ENCODE assay signal across 8 cellular contexts in the genomic region with DNA sequence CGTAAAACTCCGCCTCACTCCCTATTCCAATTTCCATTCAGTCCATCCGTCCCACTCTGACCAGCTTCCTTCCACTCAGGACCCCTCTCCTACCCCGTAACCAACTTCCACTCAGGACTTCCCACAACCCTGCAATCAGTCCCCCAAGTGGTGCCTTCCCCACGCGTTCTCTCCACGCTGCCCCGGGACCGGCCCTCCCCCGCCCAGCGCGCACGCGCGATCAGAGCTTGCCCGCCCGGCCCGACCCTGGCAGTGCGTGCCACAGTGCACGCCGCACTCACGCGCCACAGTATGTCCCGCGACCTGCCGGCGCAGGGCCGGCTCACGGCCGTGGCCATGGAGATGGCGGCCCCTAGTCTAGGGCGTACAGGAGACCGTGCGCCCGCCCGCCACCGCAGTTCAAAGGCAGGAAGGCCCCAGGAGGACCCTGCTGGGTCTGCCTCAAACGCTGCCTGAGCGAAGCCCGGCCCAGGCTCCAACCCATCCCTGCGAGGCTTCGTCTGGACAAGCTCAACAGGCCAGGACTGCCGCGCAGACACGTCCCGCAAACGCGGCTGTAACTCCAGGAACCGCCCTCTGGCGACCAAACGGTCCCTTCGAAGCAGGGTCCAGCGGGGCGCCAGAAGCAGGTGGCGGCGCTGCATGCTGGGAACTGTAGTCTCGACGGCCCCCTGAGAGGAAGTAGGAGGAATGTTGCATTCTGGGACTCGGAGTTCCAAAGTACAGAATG. TPM values are rescaled to one million over a fixed set of nuclear protein-coding genes. Genes with fewer than 3 reads are reported as not detected.
A peak's percentile ranks its signal among the peaks of the same experiment; 100 is the strongest.
DNase-seq lines count a peak whose midpoint lies in the region; ATAC-seq and TF ChIP-seq lines count a peak whose summit lies in the region.

Gene NDC1 (minus strand): TSS at position 373 of the 730 bp plus-strand sequence. CDS start 35 bp downstream, at position 338.

- no peak for TF ChIP-seq EP300 in SK-N-SH (IDR thresholded peaks at IDR 0.05; ENCODE audit: borderline replicate concordance in 1 of 2, low read depth in 1 of 2, low read length in 1 of 2)
- no peak for TF ChIP-seq EP300 in gastroesophageal sphincter (IDR thresholded peaks at IDR 0.05)
- TF ChIP-seq EP300 in suprapubic skin (IDR thresholded peaks at IDR 0.05): no peak

- TF ChIP-seq POLR2A in gastroesophageal sphincter (IDR thresholded peaks at IDR 0.05) (peak; percentile 28 to 47), suprapubic skin (IDR thresholded peaks at IDR 0.05) (peak in 1 of 2 donors; percentile 22)

- no peaks in the 10 kb centered on the region for H3K36me3 ChIP-seq in SK-N-SH (replicated peaks in 1 of 2; ENCODE audit: control insufficient read depth in 1 of 2, insufficient read depth in 2 of 2, low read length in 1 of 2)
- no peaks in the 10 kb centered on the region for H3K36me3 ChIP-seq in gastroesophageal sphincter
- no peaks in the 10 kb centered on the region for H3K36me3 ChIP-seq in suprapubic skin

- CTCF ChIA-PET in SK-N-SH (lab: Yijun Ruan, JAX): interaction anchor here (1.4 to 3.6 kb wide), 2 partner anchors 11 to 14 kb away, joined by 6 to 13 read pairs; no protein-coding TSS in a partner anchor

- no peak for TF ChIP-seq RAD21 in SK-N-SH (IDR thresholded peaks at IDR 0.05; ENCODE audit: low read length)

- H3K27ac ChIP-seq in SK-N-SH (ENCODE audit: low read depth in 2 of 2, low read length in 1 of 2) (peak within 1 kb of the TSS; percentile 90 to 99), gastroesophageal sphincter (peak within 1 kb of the TSS; percentile 71 to 98 (median 96)), suprapubic skin (peak within 1 kb of the TSS; percentile 98)

- H3K4me1 ChIP-seq in SK-N-SH (ENCODE audit: control insufficient read depth in 1 of 2, insufficient read depth in 2 of 2, low read depth in 1 of 2, low read length in 1 of 2) (peaks cover 3 to 12% of the 10 kb centered on the region in 2 experiments; a peak in 3 of 4 replicates), gastroesophageal sphincter (peaks cover 0 to 19% (median 6%) of the 10 kb centered on the region in 3 donors), suprapubic skin (peaks cover 13% of the 10 kb centered on the region)

- H3K4me3 ChIP-seq in SK-N-SH (ENCODE audit: low read depth in 2 of 2, low read length in 1 of 2) (peak within 1 kb of the TSS; percentile 63 to 95), gastroesophageal sphincter (peak within 1 kb of the TSS; percentile 75 to 91), suprapubic skin (peak within 1 kb of the TSS; percentile 86)

- peak within 1 kb of the TSS; percentile 93 for H3K9ac ChIP-seq in SK-N-SH

- DNase-seq in GM04504 (ENCODE audit: low read depth) (peak; percentile 89), NCI-H1048 (lab: John Stamatoyannopoulos, UW) (peak; percentile 81), SK-N-SH (peak; percentile 92), non-pigmented ciliary epithelial cell (ENCODE audit: low read depth) (peak; percentile 85), suprapubic skin (ENCODE audit: low spot score in 2 of 2) (peak; percentile 91 to 92)
- peak; percentile 89 for DNase-seq in activated naive CD4-positive, alpha-beta T cell treated with anti-CD3 and anti-CD28 coated beads, Interleukin-2, amount 50 U/mL, for 16 hours

- H3K9me3 ChIP-seq in SK-N-SH (no peaks in the 10 kb centered on the region), gastroesophageal sphincter (peaks cover 0 to 21% (median 0%) of the 10 kb centered on the region in 3 donors), suprapubic skin (no peaks in the 10 kb centered on the region)

- no peaks in the 10 kb centered on the region for H4K20me1 ChIP-seq in SK-N-SH (ENCODE audit: insufficient read depth)

- H3K9me2 ChIP-seq in SK-N-SH: no peaks in the 10 kb centered on the region

- ATAC-seq in HG02571 (IDR thresholded peaks at IDR 0.05; ENCODE audit: unreplicated experiment) (peak; percentile 85), gastroesophageal sphincter (peak; percentile 98)

- H3K4me2 ChIP-seq in SK-N-SH: peak within 1 kb of the TSS; percentile 87

- POLR2A ChIA-PET in SK-N-SH (lab: Yijun Ruan, JAX): no interaction called here

- H3F3A ChIP-seq in SK-N-SH (replicated peaks; ENCODE audit: insufficient read depth): peaks cover 17% of the 10 kb centered on the region

- H2AFZ ChIP-seq in SK-N-SH (ENCODE audit: low read depth): peak within 1 kb of the TSS; percentile 93

- H3K79me2 ChIP-seq in SK-N-SH (ENCODE audit: insufficient read depth): peaks cover 49% of the 10 kb centered on the region

- WGBS in SK-N-SH (ENCODE audit: low lambda C conversion rate): under 1% methylated on average over 26 of the region's 59 CpGs
- WGBS in gastroesophageal sphincter (ENCODE audit: low coverage in 1 of 2), 2 donors: 0 to 4% methylated on average over 4 to 5 of the region's 59 CpGs
- WGBS in suprapubic skin: under 1% methylated on average over 46 of the region's 59 CpGs

- H3K27me3 ChIP-seq in SK-N-SH (ENCODE audit: insufficient read depth) (no peaks in the 10 kb centered on the region), gastroesophageal sphincter (no peaks in the 10 kb centered on the region), suprapubic skin (no peaks in the 10 kb centered on the region)

- TF ChIP-seq CTCF in SK-N-SH (IDR thresholded peaks at IDR 0.05) (peak; percentile 25; the same call in 1 of the 2 replicates), gastroesophageal sphincter (IDR thresholded peaks at IDR 0.05) (peak in 2 of 4 experiments; percentile 32 to 46), suprapubic skin (IDR thresholded peaks at IDR 0.05) (no peak)

TF ChIP-seq in SK-N-SH, 30 proteins besides CTCF, POLR2A, EP300 and RAD21:
- TF ChIP-seq CHD2 (IDR thresholded peaks at IDR 0.05; ENCODE audit: low read length, partially characterized antibody) (peak; percentile 90), YY1 (IDR thresholded peaks at IDR 0.05; ENCODE audit: low read depth) (peak; percentile 74), POLR2AphosphoS5 (IDR thresholded peaks at IDR 0.05; ENCODE audit: low read depth, low read length) (peak; percentile 37; the same call in 1 of the 2 replicates), MXI1 (IDR thresholded peaks at IDR 0.05; ENCODE audit: low read depth, low read length) (peak; percentile 92), SMC3 (IDR thresholded peaks at IDR 0.05; ENCODE audit: low read depth, low read length) (no peak), RCOR1 (IDR thresholded peaks at IDR 0.05; ENCODE audit: low read length) (peak; percentile 45; the same call in 1 of the 2 replicates), FOXJ3 (CRISPR knock-in tag; IDR thresholded peaks at IDR 0.05) (0 out of 2 replicates have a peak, but pooled peaks have one; percentile 42), TAF1 (IDR thresholded peaks at IDR 0.05; ENCODE audit: borderline replicate concordance, low read depth, low read length) (peak; percentile 66; the same call in 1 of the 2 replicates), SIN3A (IDR thresholded peaks at IDR 0.05; ENCODE audit: borderline replicate concordance, low read depth, low read length) (peak; percentile 81; the same call in 1 of the 2 replicates), MAX (IDR thresholded peaks at IDR 0.05; ENCODE audit: low read depth) (peak; percentile 60), GABPA (IDR thresholded peaks at IDR 0.05; ENCODE audit: low read depth) (peak; percentile 88), JUND (IDR thresholded peaks at IDR 0.05) (no peak), NRF1 (IDR thresholded peaks at IDR 0.05; ENCODE audit: low read depth, low read length) (peak; percentile 52; the same call in 1 of the 2 replicates), ELF1 (IDR thresholded peaks at IDR 0.05) (peak; percentile 99), FOXM1 (IDR thresholded peaks at IDR 0.05; ENCODE audit: low read depth) (no peak), ZBTB33 (IDR thresholded peaks at IDR 0.05; ENCODE audit: borderline replicate concordance, low read depth) (no peak; the same call in 1 of the 2 replicates)
- TF ChIP-seq, protein P1, sequence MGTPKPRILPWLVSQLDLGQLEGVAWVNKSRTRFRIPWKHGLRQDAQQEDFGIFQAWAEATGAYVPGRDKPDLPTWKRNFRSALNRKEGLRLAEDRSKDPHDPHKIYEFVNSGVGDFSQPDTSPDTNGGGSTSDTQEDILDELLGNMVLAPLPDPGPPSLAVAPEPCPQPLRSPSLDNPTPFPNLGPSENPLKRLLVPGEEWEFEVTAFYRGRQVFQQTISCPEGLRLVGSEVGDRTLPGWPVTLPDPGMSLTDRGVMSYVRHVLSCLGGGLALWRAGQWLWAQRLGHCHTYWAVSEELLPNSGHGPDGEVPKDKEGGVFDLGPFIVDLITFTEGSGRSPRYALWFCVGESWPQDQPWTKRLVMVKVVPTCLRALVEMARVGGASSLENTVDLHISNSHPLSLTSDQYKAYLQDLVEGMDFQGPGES (IDR thresholded peaks at IDR 0.05; ENCODE audit: low read depth, low read length): no peak
- TF ChIP-seq, protein P2, sequence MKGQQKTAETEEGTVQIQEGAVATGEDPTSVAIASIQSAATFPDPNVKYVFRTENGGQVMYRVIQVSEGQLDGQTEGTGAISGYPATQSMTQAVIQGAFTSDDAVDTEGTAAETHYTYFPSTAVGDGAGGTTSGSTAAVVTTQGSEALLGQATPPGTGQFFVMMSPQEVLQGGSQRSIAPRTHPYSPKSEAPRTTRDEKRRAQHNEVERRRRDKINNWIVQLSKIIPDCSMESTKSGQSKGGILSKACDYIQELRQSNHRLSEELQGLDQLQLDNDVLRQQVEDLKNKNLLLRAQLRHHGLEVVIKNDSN (IDR thresholded peaks at IDR 0.05; ENCODE audit: borderline replicate concordance, low read depth): no peak

RNA-seq across cellular contexts. Expression of gene NDC1, which starts in this region (rescaled TPM):
- polyA plus RNA-seq in SK-N-SH (2012; rRNA removed): 11.5 and 14.6 TPM in 2 replicates
- 15.3 and 16.1 TPM in 2 replicates for polyA plus RNA-seq in SK-N-SH (2012; cell fraction: cytosol; rRNA removed)
- 2.8 and 8.0 TPM in 2 replicates for polyA plus RNA-seq in SK-N-SH (2012; cell fraction: nucleus; rRNA removed)
- total RNA-seq in gastroesophageal sphincter (10 to 100 TPM in 1 of 4 donors, 1 to 10 TPM in 3; 6.7 to 10.3 (median 7.1) TPM), suprapubic skin (10 to 100 TPM; 13.5 to 19.4 (median 15.1) TPM)

Comparison
In these comparisons a context has a peak if more than half of its experiments do, and no peak if none do; other contexts are left out.
1. Peak in every context shown above with its lines: DNase-seq, ATAC-seq, H3K4me3 ChIP-seq and H3K27ac ChIP-seq.